In genomic region chr2:41024806-41025205, GRCh38 we compare ENCODE assay signal across 1 cellular context.
TF ChIP-seq lines count a peak whose summit lies in the region.

No MANE protein-coding gene starts in this region.

TF ChIP-seq in GM23338, 12 proteins besides CTCF, POLR2A, EP300 and RAD21 (continued from another document):
- no peak for TF ChIP-seq ZNF462 (CRISPR knock-in tag; IDR thresholded peaks at IDR 0.05)
- TF ChIP-seq POLR2AphosphoS5 (IDR thresholded peaks at IDR 0.05; ENCODE audit: low read depth) = no peak
- no peak for TF ChIP-seq CREB1 (CRISPR knock-in tag; IDR thresholded peaks at IDR 0.05; ENCODE audit: low read depth)
- no peak for TF ChIP-seq REST (IDR thresholded peaks at IDR 0.05; ENCODE audit: unreplicated experiment)
- no peak for TF ChIP-seq JUNB (IDR thresholded peaks at IDR 0.05; ENCODE audit: unreplicated experiment)
- no peak for TF ChIP-seq EZH2 (IDR thresholded peaks at IDR 0.05; ENCODE audit: low read depth, unreplicated experiment)
- no peak for TF ChIP-seq STAT1 (IDR thresholded peaks at IDR 0.05; ENCODE audit: unreplicated experiment)
- TF ChIP-seq NANOG (IDR thresholded peaks at IDR 0.05; ENCODE audit: borderline replicate concordance) = no peak
- no peak for TF ChIP-seq ZNF331 (CRISPR knock-in tag; IDR thresholded peaks at IDR 0.05; ENCODE audit: low read depth)
